ENCODE assay signal across 8 cellular contexts in genomic region chr5:136132557-136133415, GRCh38. TPM values are rescaled to one million over a fixed set of nuclear protein-coding genes. Genes with fewer than 3 reads are reported as not detected.
A peak's percentile ranks its signal among the peaks of the same experiment; 100 is the strongest.
DNase-seq lines count a peak whose midpoint lies in the region; ATAC-seq lines count a peak whose summit lies in the region.

Gene SMAD5 (plus strand): TSS chr5:136132845. CDS start chr5:136153761, 20,916 bp downstream.

- H3K4ac ChIP-seq in mesendoderm (ENCODE audit: low read depth, low read length): peak within 1 kb of the TSS; percentile 93

- H3K18ac ChIP-seq in mesendoderm (ENCODE audit: low read length): peak within 1 kb of the TSS; percentile 35

- peaks cover 38% of the 10 kb centered on the region for H3K79me2 ChIP-seq in mesendoderm (ENCODE audit: control insufficient read depth, insufficient read depth, low read length)

- WGBS in mesendoderm (ENCODE audit: extremely low coverage, insufficient coverage, low lambda C conversion rate): no CpG with 5 or more reads among the region's 93 CpGs

- peaks cover 2% of the 10 kb centered on the region for H3K36me3 Mint-ChIP-seq in activated CD8-positive, alpha-beta memory T cell treated with anti-CD3 and anti-CD28 coated beads, Interleukin-2, amount 10 ng/mL, durations not matched to agents 7 days and 5 days

- peak within 1 kb of the TSS; percentile 65 for H4K5ac ChIP-seq in mesendoderm (ENCODE audit: low read length)

- CTCF ChIA-PET in activated CD8-positive, alpha-beta memory T cell treated with anti-CD3 and anti-CD28 coated beads, Interleukin-2, amount 10 ng/mL, durations not matched to agents 7 days and 5 days (lab: Charles Lee): interaction anchor here (1.0 to 2.5 kb wide), 4 partner anchors 10 to 58 kb away, joined by 3 to 8 read pairs (median 3); no protein-coding TSS in a partner anchor

- H2BK120ac ChIP-seq in mesendoderm (ENCODE audit: low read depth, low read length): no peak within 1 kb of the TSS

- H2BK15ac ChIP-seq in mesendoderm (replicated peaks; ENCODE audit: low read depth): no peak within 1 kb of the TSS

- no peaks in the 10 kb centered on the region for H3K9me3 ChIP-seq in endocrine pancreas (ENCODE audit: control insufficient read depth, low read length)

- peak within 1 kb of the TSS; percentile 31 for H2BK5ac ChIP-seq in mesendoderm (ENCODE audit: low read length)

- peak within 1 kb of the TSS; percentile 94 for H3K56ac ChIP-seq in mesendoderm (ENCODE audit: low read length)

- H3K36me3 ChIP-seq in endocrine pancreas (ENCODE audit: control insufficient read depth, insufficient read depth, low read length) (no peaks in the 10 kb centered on the region), mesendoderm (ENCODE audit: control insufficient read depth, insufficient read depth, low read length) (no peaks in the 10 kb centered on the region)

- H4K8ac ChIP-seq in mesendoderm (ENCODE audit: low read depth, low read length): peak within 1 kb of the TSS; percentile 65

- peak within 1 kb of the TSS; percentile 81 for H3K27ac Mint-ChIP-seq in activated CD8-positive, alpha-beta memory T cell treated with anti-CD3 and anti-CD28 coated beads, Interleukin-2, amount 10 ng/mL, durations not matched to agents 7 days and 5 days

- ATAC-seq in GM19463 (IDR thresholded peaks at IDR 0.05; ENCODE audit: unreplicated experiment): peak; percentile 96
- ATAC-seq in activated CD8-positive, alpha-beta memory T cell treated with anti-CD3 and anti-CD28 coated beads, Interleukin-2, amount 10 ng/mL, durations not matched to agents 7 days and 5 days: peak; percentile 93

- peaks cover 7% of the 10 kb centered on the region for H3K79me1 ChIP-seq in mesendoderm (ENCODE audit: low read length)

- H3K4me3 Mint-ChIP-seq in activated CD8-positive, alpha-beta memory T cell treated with anti-CD3 and anti-CD28 coated beads, Interleukin-2, amount 10 ng/mL, durations not matched to agents 7 days and 5 days: peak within 1 kb of the TSS; percentile 89

- peaks cover 29% of the 10 kb centered on the region for H3K27me3 Mint-ChIP-seq in activated CD8-positive, alpha-beta memory T cell treated with anti-CD3 and anti-CD28 coated beads, Interleukin-2, amount 10 ng/mL, durations not matched to agents 7 days and 5 days

- H3K4me1 Mint-ChIP-seq in activated CD8-positive, alpha-beta memory T cell treated with anti-CD3 and anti-CD28 coated beads, Interleukin-2, amount 10 ng/mL, durations not matched to agents 7 days and 5 days: peaks cover 21% of the 10 kb centered on the region

- no peak within 1 kb of the TSS for H3K23ac ChIP-seq in mesendoderm (ENCODE audit: low read length)

- H3K9ac ChIP-seq in endocrine pancreas (ENCODE audit: control insufficient read depth, insufficient read depth, low read length) (peak within 1 kb of the TSS; percentile 65), mesendoderm (ENCODE audit: low read length) (peak within 1 kb of the TSS; percentile 88)

- H3K27me3 ChIP-seq in endocrine pancreas (ENCODE audit: control insufficient read depth, insufficient read depth, low read length) (no peaks in the 10 kb centered on the region), mesendoderm (ENCODE audit: insufficient read depth, low read length, poor library complexity) (no peaks in the 10 kb centered on the region)

- H3K4me3 ChIP-seq in endocrine pancreas (ENCODE audit: control insufficient read depth, insufficient read depth, low read length) (peak within 1 kb of the TSS; percentile 81), mesendoderm (ENCODE audit: low read length) (peak within 1 kb of the TSS; percentile 91)

- H3K27ac ChIP-seq in mesendoderm (ENCODE audit: low read depth, low read length): peak within 1 kb of the TSS; percentile 85

- peak within 1 kb of the TSS; percentile 91 for H3K4me2 ChIP-seq in mesendoderm (ENCODE audit: low read length)

- DNase-seq in CMK (ENCODE audit: low read depth): peak; percentile 78
- peak; percentile 99 for DNase-seq in HPDE6-E6E7 (ENCODE audit: extremely low spot score)
- DNase-seq in NOMO-1 (lab: John Stamatoyannopoulos, UW; ENCODE audit: unreplicated experiment in 2 of 2): peak; percentile 81 to 88
- peak; percentile 92 for DNase-seq in activated CD8-positive, alpha-beta memory T cell treated with anti-CD3 and anti-CD28 coated beads, Interleukin-2, amount 10 ng/mL, durations not matched to agents 7 days and 5 days
- DNase-seq in mesendoderm: peak; percentile 98
- peak; percentile 72 for DNase-seq in stimulated activated CD8-positive, alpha-beta memory T cell treated with anti-CD3 and anti-CD28 coated beads, Interleukin-12 subunit alpha, Interleukin-12 subunit beta, amount 100 ng/mL, for 4 hours (ENCODE audit: low read depth)

- no peak within 1 kb of the TSS for H2AK5ac ChIP-seq in mesendoderm (ENCODE audit: low read length)

- H3K4me1 ChIP-seq in endocrine pancreas (ENCODE audit: control insufficient read depth, insufficient read depth, low read length) (peaks cover 24% of the 10 kb centered on the region), mesendoderm (ENCODE audit: control insufficient read depth, low read depth, low read length) (peaks cover 6% of the 10 kb centered on the region)

- H3K9me3 Mint-ChIP-seq in activated CD8-positive, alpha-beta memory T cell treated with anti-CD3 and anti-CD28 coated beads, Interleukin-2, amount 10 ng/mL, durations not matched to agents 7 days and 5 days (ENCODE audit: low read depth): no peaks in the 10 kb centered on the region

RNA-seq across cellular contexts. Expression of gene SMAD5, which starts in this region (rescaled TPM):
- 10 to 100 TPM; 16.8 to 21.8 TPM for total RNA-seq in activated CD8-positive, alpha-beta memory T cell treated with anti-CD3 and anti-CD28 coated beads, Interleukin-2, amount 10 ng/mL, durations not matched to agents 7 days and 5 days
- polyA plus RNA-seq in mesendoderm (2013, experiment 1 of 2): 20.8 TPM
- polyA plus RNA-seq in mesendoderm (2013, experiment 2 of 2): 20.0 TPM

Comparison
In these comparisons a context has a peak if more than half of its experiments do, and no peak if none do; other contexts are left out.
1. Peak in every context shown above with its lines: DNase-seq, ATAC-seq, H3K4me3 ChIP-seq and H3K27ac ChIP-seq.